Comparison of ENCODE assay signal across 9 cellular contexts in genomic region chr3:37801966-37802365, GRCh38. TPM values are rescaled to one million over a fixed set of nuclear protein-coding genes. Genes with fewer than 3 reads are reported as not detected.
"Had no signal": no experiment of that assay in that cellular context is flagged by ENCODE, and none has a peak within 500 bp of the region (broad histone marks: within the 10 kb centered on the region; RNA-seq: fewer than 3 reads in every experiment).

No MANE protein-coding gene starts in this region.

- H3K27ac ChIP-seq: GM23248, HL-60 had no signal

- H2AFZ ChIP-seq: GM23248 had no signal

- H3K4me3 ChIP-seq: GM23248, HAP-1 had no signal

- ATAC-seq: HCT116 had no signal

- H3K4me1 ChIP-seq: HAP-1 had no signal

- H3K9me3 ChIP-seq: HAP-1 had no signal

- H3K36me3 ChIP-seq: HAP-1 had no signal

- H3K9ac ChIP-seq: GM23248 had no signal

- DNase-seq: GM23248, GOT3, H7, HFFc6, KG1 had no signal

RNA-seq across cellular contexts. Expression of gene CTDSPL, which starts 59.7 kb away (rescaled TPM):
- polyA plus RNA-seq: IgD-negative memory B cell had no signal
